ENCODE assay signal across 8 cellular contexts in the genomic region with DNA sequence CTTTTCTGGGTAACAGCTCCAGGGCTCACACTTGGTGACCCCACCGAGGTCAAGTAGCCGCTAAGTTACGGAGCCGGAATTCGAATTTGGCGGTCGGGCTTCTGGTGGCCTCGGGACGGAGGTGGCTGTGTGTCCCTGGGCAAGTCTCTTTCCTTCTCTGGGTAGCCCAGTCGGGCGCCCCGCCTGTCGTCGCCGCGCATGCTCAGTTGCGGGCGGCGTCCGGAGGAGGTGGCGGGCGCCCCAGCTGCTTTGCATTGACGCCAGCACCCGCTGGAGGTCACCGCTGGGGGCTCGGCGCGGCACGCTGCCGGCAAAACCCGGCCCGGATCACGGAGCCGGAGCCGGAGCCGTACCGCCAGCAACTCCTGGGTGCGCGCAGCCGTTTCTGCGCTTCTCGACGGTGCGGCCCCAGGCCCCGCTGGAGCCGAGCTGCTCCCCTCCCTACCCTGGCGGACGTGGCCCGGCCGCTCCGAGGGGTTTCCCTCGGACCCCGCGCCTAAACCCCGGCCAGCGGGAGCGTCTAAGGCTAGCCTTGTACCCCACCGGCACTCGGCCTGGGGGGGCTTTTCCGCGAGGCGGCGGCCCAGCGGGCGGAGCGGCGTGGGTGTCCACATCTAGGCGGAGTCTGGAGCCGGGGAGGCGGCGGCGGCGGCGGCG. TPM values are rescaled to one million over a fixed set of nuclear protein-coding genes. Genes with fewer than 3 reads are reported as not detected.
DNase-seq lines count a peak whose midpoint lies in the region; ATAC-seq, FAIRE-seq and TF ChIP-seq lines count a peak whose summit lies in the region.

No MANE protein-coding gene starts in this region.

- H3K9me3 Mint-ChIP-seq in activated T-helper 2 cell treated with anti-CD3 and anti-CD28 coated beads, Interferon-gamma antibody, Interleukin-2, Interleukin-4, amounts not matched to agents 10 μg/mL and 5 μg/mL and 100 μg/mL, durations not matched to agents 14 hours and 24 hours and 36 hours, result no peaks in the 10 kb centered on the region
- no peaks in the 10 kb centered on the region for H3K9me3 Mint-ChIP-seq in nephron progenitor cell
- no peaks in the 10 kb centered on the region for H3K9me3 Mint-ChIP-seq in stimulated activated naive CD8-positive, alpha-beta T cell treated with anti-CD3 and anti-CD28 coated beads, Interleukin-15, Interleukin-2, amounts not matched to agents 100 ng/mL and 50 ng/mL, for 24 hours

- FAIRE-seq in RCC 7860 (lab: Jason Lieb, UNC), result no peak

- peaks cover 6% of the 10 kb centered on the region for H3K27me3 Mint-ChIP-seq in activated T-helper 2 cell treated with anti-CD3 and anti-CD28 coated beads, Interferon-gamma antibody, Interleukin-2, Interleukin-4, amounts not matched to agents 10 μg/mL and 5 μg/mL and 100 μg/mL, durations not matched to agents 14 hours and 24 hours and 36 hours (ENCODE audit: low read depth)
- H3K27me3 Mint-ChIP-seq in nephron progenitor cell (ENCODE audit: low read depth, poor library complexity), result peaks cover 79% of the 10 kb centered on the region
- H3K27me3 Mint-ChIP-seq in stimulated activated naive CD8-positive, alpha-beta T cell treated with anti-CD3 and anti-CD28 coated beads, Interleukin-15, Interleukin-2, amounts not matched to agents 100 ng/mL and 50 ng/mL, for 24 hours, result peaks cover 3% of the 10 kb centered on the region

- no peaks in the 10 kb centered on the region for H3K9me2 ChIP-seq in DOHH2 (replicated peaks; ENCODE audit: control insufficient read depth, low read length)

- no peak for TF ChIP-seq CTCF in DOHH2 (IDR thresholded peaks at IDR 0.05; ENCODE audit: low read depth, low read length, poor library complexity, severe bottlenecking)
- TF ChIP-seq CTCF in KMS-11 (conservative IDR thresholded peaks at IDR 0.05; ENCODE audit: low read depth, low read length), result no peak
- peak; percentile 14 for TF ChIP-seq CTCF in fibroblast of the aortic adventitia (IDR thresholded peaks at IDR 0.05; ENCODE audit: insufficient read depth, low read length)
- TF ChIP-seq CTCF in nephron progenitor cell (IDR thresholded peaks at IDR 0.05), result no peak

- DNase-seq in RCC 7860 (ENCODE audit: low spot score), result peak; percentile 94
- DNase-seq in activated T-helper 2 cell treated with anti-CD3 and anti-CD28 coated beads, Interferon-gamma antibody, Interleukin-2, Interleukin-4, amounts not matched to agents 10 μg/mL and 5 μg/mL and 100 μg/mL, durations not matched to agents 14 hours and 24 hours and 36 hours (ENCODE audit: low spot score), result peak; percentile 96
- peak; percentile 95 for DNase-seq in fibroblast of the aortic adventitia (ENCODE audit: low read depth)
- DNase-seq in nephron progenitor cell, result peak; percentile 93

- H3K4me3 ChIP-seq in DOHH2 (ENCODE audit: low read length), result peak overlapping the region; percentile 85
- no peak overlapping the region for H3K4me3 ChIP-seq in KMS-11 (IDR thresholded peaks at IDR 0.05; ENCODE audit: insufficient read depth, low read depth, low read length)
- H3K4me3 ChIP-seq in fibroblast of the aortic adventitia (ENCODE audit: low read depth, low read length), result peak overlapping the region; percentile 84

- H3K27me3 ChIP-seq in DOHH2 (ENCODE audit: control insufficient read depth, low read length) (no peaks in the 10 kb centered on the region; the same call in 1 of the 2 replicates), KMS-11 (ENCODE audit: insufficient read depth, low read depth) (no peaks in the 10 kb centered on the region)

- peak overlapping the region; percentile 88 for H2AFZ ChIP-seq in KMS-11 (ENCODE audit: low read depth)

- intact Hi-C loops in activated T-helper 2 cell treated with anti-CD3 and anti-CD28 coated beads, Interferon-gamma antibody, Interleukin-2, Interleukin-4, amounts not matched to agents 10 μg/mL and 5 μg/mL and 100 μg/mL, durations not matched to agents 14 hours and 24 hours and 36 hours (cut with micrococcal nuclease), result loop anchor here (2.0 to 5.0 kb wide), 4 partner anchors 51 to 380 kb away; partner anchors contain the start of gene ZSCAN2

- peaks cover 11% of the 10 kb centered on the region; the same call in 1 of the 2 replicates for H3F3A ChIP-seq in DOHH2 (ENCODE audit: control insufficient read depth, insufficient read depth)

- H3K4me2 ChIP-seq in DOHH2 (ENCODE audit: low read length) (peak overlapping the region; percentile 81), KMS-11 (peak overlapping the region; percentile 88; the same call in 1 of the 2 replicates)

- H3K4me1 ChIP-seq in DOHH2 (ENCODE audit: control insufficient read depth, low read length), result peaks cover 44% of the 10 kb centered on the region
- H3K4me1 ChIP-seq in KMS-11 (ENCODE audit: low read depth, poor library complexity, severe bottlenecking), result peaks cover 22% of the 10 kb centered on the region

- H3K4me1 Mint-ChIP-seq in activated T-helper 2 cell treated with anti-CD3 and anti-CD28 coated beads, Interferon-gamma antibody, Interleukin-2, Interleukin-4, amounts not matched to agents 10 μg/mL and 5 μg/mL and 100 μg/mL, durations not matched to agents 14 hours and 24 hours and 36 hours (ENCODE audit: low read depth), result peaks cover 38% of the 10 kb centered on the region
- H3K4me1 Mint-ChIP-seq in nephron progenitor cell, result peaks cover 22% of the 10 kb centered on the region
- peaks cover 44% of the 10 kb centered on the region for H3K4me1 Mint-ChIP-seq in stimulated activated naive CD8-positive, alpha-beta T cell treated with anti-CD3 and anti-CD28 coated beads, Interleukin-15, Interleukin-2, amounts not matched to agents 100 ng/mL and 50 ng/mL, for 24 hours (ENCODE audit: low read depth)

- H3K36me3 ChIP-seq in DOHH2 (ENCODE audit: control insufficient read depth, low read length) (no peaks in the 10 kb centered on the region), KMS-11 (ENCODE audit: insufficient read depth) (no peaks in the 10 kb centered on the region)

- H3K9ac ChIP-seq in KMS-11, result peak overlapping the region; percentile 78

- H3K4me3 Mint-ChIP-seq in activated T-helper 2 cell treated with anti-CD3 and anti-CD28 coated beads, Interferon-gamma antibody, Interleukin-2, Interleukin-4, amounts not matched to agents 10 μg/mL and 5 μg/mL and 100 μg/mL, durations not matched to agents 14 hours and 24 hours and 36 hours (ENCODE audit: low read depth), result peak overlapping the region; percentile 88
- peak overlapping the region; percentile 76 for H3K4me3 Mint-ChIP-seq in nephron progenitor cell
- H3K4me3 Mint-ChIP-seq in stimulated activated naive CD8-positive, alpha-beta T cell treated with anti-CD3 and anti-CD28 coated beads, Interleukin-15, Interleukin-2, amounts not matched to agents 100 ng/mL and 50 ng/mL, for 24 hours, result peak overlapping the region; percentile 91

- peak; percentile 47 for ATAC-seq in GM21786 (IDR thresholded peaks at IDR 0.05; ENCODE audit: unreplicated experiment)

- H3K79me2 ChIP-seq in DOHH2 (ENCODE audit: control insufficient read depth, low read length) (peaks cover 35% of the 10 kb centered on the region), KMS-11 (ENCODE audit: insufficient read depth, low read depth) (no peaks in the 10 kb centered on the region; the same call in 1 of the 2 replicates)

- peak overlapping the region; percentile 91 for H3K27ac Mint-ChIP-seq in activated T-helper 2 cell treated with anti-CD3 and anti-CD28 coated beads, Interferon-gamma antibody, Interleukin-2, Interleukin-4, amounts not matched to agents 10 μg/mL and 5 μg/mL and 100 μg/mL, durations not matched to agents 14 hours and 24 hours and 36 hours
- H3K27ac Mint-ChIP-seq in nephron progenitor cell, result no peak overlapping the region
- peak overlapping the region; percentile 94 for H3K27ac Mint-ChIP-seq in stimulated activated naive CD8-positive, alpha-beta T cell treated with anti-CD3 and anti-CD28 coated beads, Interleukin-15, Interleukin-2, amounts not matched to agents 100 ng/mL and 50 ng/mL, for 24 hours

- H3K27ac ChIP-seq in DOHH2 (ENCODE audit: low read depth, low read length) (peak overlapping the region; percentile 66), KMS-11 (peak overlapping the region; percentile 69)

- H3K36me3 Mint-ChIP-seq in activated T-helper 2 cell treated with anti-CD3 and anti-CD28 coated beads, Interferon-gamma antibody, Interleukin-2, Interleukin-4, amounts not matched to agents 10 μg/mL and 5 μg/mL and 100 μg/mL, durations not matched to agents 14 hours and 24 hours and 36 hours (ENCODE audit: low read depth), result peaks cover 6% of the 10 kb centered on the region
- no peaks in the 10 kb centered on the region for H3K36me3 Mint-ChIP-seq in nephron progenitor cell (ENCODE audit: low read depth)
- H3K36me3 Mint-ChIP-seq in stimulated activated naive CD8-positive, alpha-beta T cell treated with anti-CD3 and anti-CD28 coated beads, Interleukin-15, Interleukin-2, amounts not matched to agents 100 ng/mL and 50 ng/mL, for 24 hours (ENCODE audit: low read depth), result no peaks in the 10 kb centered on the region

- H3K9me3 ChIP-seq in DOHH2 (ENCODE audit: control insufficient read depth, insufficient read depth, low read length), result no peaks in the 10 kb centered on the region

- no peaks in the 10 kb centered on the region for H4K20me1 ChIP-seq in DOHH2 (ENCODE audit: control insufficient read depth, insufficient read depth, low read depth, low read length)
- no peaks in the 10 kb centered on the region for H4K20me1 ChIP-seq in KMS-11 (ENCODE audit: insufficient read depth)

RNA-seq across cellular contexts. Expression of gene PDE8A, which starts 0.5 kb away (rescaled TPM):
- 20.4 and 24.2 TPM in 2 replicates for total RNA-seq in activated T-helper 2 cell treated with anti-CD3 and anti-CD28 coated beads, Interferon-gamma antibody, Interleukin-2, Interleukin-4, amounts not matched to agents 10 μg/mL and 5 μg/mL and 100 μg/mL, durations not matched to agents 14 hours and 24 hours and 36 hours
- total RNA-seq in fibroblast of the aortic adventitia (ENCODE audit: low replicate concordance), result 20.6 and 26.2 TPM in 2 replicates
